ENCODE assay signal across 1 cellular context in the genomic region with DNA sequence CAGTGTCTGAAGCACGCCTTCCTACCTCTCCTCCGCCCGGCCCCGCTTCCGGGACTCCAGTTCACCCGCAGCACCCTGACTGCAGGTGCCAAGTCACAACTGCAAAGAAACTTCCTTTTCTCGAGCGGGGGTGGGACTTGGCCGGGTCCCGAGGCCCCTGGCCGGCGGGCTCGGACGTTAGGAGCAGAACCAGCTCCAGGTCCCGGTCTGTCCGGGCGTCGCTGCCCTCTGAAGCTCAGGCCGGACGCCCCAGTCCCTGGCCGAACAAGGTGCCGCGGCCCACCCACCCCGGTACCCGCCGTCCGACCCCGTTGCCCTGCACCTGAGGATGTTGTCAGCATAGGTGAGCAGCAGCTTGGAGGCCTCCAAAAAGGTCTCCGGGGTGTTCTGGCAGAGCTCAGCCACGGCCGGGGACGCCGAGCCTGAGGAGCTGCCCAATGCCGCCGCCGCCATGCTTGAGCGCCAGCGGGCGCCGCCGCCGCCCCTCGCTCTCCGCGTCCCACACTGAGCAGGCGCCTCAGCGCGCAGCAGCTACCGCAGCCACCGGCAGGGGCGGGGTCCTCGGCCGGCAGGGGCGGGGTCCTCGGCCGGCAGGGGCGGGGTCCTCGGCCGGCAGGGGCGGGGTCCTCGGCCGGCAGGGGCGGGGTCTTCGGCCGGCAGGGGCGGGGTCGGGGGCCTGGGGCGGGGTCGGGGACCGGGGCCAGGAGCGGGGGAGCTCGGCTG.
TF ChIP-seq lines count a peak whose summit lies in the region.

A gene with protein sequence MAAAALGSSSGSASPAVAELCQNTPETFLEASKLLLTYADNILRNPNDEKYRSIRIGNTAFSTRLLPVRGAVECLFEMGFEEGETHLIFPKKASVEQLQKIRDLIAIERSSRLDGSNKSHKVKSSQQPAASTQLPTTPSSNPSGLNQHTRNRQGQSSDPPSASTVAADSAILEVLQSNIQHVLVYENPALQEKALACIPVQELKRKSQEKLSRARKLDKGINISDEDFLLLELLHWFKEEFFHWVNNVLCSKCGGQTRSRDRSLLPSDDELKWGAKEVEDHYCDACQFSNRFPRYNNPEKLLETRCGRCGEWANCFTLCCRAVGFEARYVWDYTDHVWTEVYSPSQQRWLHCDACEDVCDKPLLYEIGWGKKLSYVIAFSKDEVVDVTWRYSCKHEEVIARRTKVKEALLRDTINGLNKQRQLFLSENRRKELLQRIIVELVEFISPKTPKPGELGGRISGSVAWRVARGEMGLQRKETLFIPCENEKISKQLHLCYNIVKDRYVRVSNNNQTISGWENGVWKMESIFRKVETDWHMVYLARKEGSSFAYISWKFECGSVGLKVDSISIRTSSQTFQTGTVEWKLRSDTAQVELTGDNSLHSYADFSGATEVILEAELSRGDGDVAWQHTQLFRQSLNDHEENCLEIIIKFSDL (minus strand): TSS at position 506 of the 723 bp plus-strand sequence. CDS start 53 bp downstream, at position 453.

TF ChIP-seq in HepG2, 621 proteins besides CTCF, POLR2A, EP300 and RAD21 (continued from another document and continues in another):
- TF ChIP-seq, protein P1, sequence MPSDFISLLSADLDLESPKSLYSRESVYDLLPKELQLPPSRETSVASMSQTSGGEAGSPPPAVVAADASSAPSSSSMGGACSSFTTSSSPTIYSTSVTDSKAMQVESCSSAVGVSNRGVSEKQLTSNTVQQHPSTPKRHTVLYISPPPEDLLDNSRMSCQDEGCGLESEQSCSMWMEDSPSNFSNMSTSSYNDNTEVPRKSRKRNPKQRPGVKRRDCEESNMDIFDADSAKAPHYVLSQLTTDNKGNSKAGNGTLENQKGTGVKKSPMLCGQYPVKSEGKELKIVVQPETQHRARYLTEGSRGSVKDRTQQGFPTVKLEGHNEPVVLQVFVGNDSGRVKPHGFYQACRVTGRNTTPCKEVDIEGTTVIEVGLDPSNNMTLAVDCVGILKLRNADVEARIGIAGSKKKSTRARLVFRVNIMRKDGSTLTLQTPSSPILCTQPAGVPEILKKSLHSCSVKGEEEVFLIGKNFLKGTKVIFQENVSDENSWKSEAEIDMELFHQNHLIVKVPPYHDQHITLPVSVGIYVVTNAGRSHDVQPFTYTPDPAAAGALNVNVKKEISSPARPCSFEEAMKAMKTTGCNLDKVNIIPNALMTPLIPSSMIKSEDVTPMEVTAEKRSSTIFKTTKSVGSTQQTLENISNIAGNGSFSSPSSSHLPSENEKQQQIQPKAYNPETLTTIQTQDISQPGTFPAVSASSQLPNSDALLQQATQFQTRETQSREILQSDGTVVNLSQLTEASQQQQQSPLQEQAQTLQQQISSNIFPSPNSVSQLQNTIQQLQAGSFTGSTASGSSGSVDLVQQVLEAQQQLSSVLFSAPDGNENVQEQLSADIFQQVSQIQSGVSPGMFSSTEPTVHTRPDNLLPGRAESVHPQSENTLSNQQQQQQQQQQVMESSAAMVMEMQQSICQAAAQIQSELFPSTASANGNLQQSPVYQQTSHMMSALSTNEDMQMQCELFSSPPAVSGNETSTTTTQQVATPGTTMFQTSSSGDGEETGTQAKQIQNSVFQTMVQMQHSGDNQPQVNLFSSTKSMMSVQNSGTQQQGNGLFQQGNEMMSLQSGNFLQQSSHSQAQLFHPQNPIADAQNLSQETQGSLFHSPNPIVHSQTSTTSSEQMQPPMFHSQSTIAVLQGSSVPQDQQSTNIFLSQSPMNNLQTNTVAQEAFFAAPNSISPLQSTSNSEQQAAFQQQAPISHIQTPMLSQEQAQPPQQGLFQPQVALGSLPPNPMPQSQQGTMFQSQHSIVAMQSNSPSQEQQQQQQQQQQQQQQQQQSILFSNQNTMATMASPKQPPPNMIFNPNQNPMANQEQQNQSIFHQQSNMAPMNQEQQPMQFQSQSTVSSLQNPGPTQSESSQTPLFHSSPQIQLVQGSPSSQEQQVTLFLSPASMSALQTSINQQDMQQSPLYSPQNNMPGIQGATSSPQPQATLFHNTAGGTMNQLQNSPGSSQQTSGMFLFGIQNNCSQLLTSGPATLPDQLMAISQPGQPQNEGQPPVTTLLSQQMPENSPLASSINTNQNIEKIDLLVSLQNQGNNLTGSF (CRISPR knock-in tag; IDR thresholded peaks at IDR 0.05), result peak; percentile 81
- TF ChIP-seq ZSCAN25 (CRISPR knock-in tag; IDR thresholded peaks at IDR 0.05) (no peak), ZNF326 (CRISPR knock-in tag; IDR thresholded peaks at IDR 0.05; ENCODE audit: borderline replicate concordance) (no peak), ONECUT2 (CRISPR knock-in tag; IDR thresholded peaks at IDR 0.05) (no peak), ELF1 (CRISPR knock-in tag; IDR thresholded peaks at IDR 0.05) (peak; percentile 85), TFAP4 (IDR thresholded peaks at IDR 0.05; ENCODE audit: borderline replicate concordance, low read depth) (no peak), HMGXB3 (CRISPR knock-in tag; IDR thresholded peaks at IDR 0.05; ENCODE audit: borderline replicate concordance) (no peak), PHF5A (CRISPR knock-in tag; IDR thresholded peaks at IDR 0.05; ENCODE audit: low read depth, unreplicated experiment) (no peak), ZNF737 (CRISPR knock-in tag; IDR thresholded peaks at IDR 0.05; ENCODE audit: borderline replicate concordance) (no peak), ZNF10 (CRISPR knock-in tag; IDR thresholded peaks at IDR 0.05; ENCODE audit: borderline replicate concordance, low read depth) (no peak), PAWR (CRISPR knock-in tag; IDR thresholded peaks at IDR 0.05; ENCODE audit: borderline replicate concordance) (no peak), ZNF234 (CRISPR knock-in tag; conservative IDR thresholded peaks at IDR 0.05) (no peak), ARHGAP35 (CRISPR knock-in tag; IDR thresholded peaks at IDR 0.05; ENCODE audit: borderline replicate concordance) (peak; percentile 77; the same call in 1 of the 2 replicates), SRY (CRISPR knock-in tag; IDR thresholded peaks at IDR 0.05) (0 out of 2 replicates have a peak, but pooled peaks have one; percentile 39), RXRB (CRISPR knock-in tag; IDR thresholded peaks at IDR 0.05; ENCODE audit: borderline replicate concordance) (no peak; the same call in 1 of the 2 replicates), MEIS2 (CRISPR knock-in tag; IDR thresholded peaks at IDR 0.05) (peak; percentile 36; the same call in 1 of the 2 replicates), HNRNPK (IDR thresholded peaks at IDR 0.05; ENCODE audit: low read depth, low read length, poor library complexity, severe bottlenecking) (no peak), MAZ (IDR thresholded peaks at IDR 0.05; ENCODE audit: borderline replicate concordance, low read depth, low read length) (no peak), MAZ (CRISPR knock-in tag; IDR thresholded peaks at IDR 0.05; ENCODE audit: low read depth) (peak; percentile 48; the same call in 1 of the 2 replicates), ZNF260 (CRISPR knock-in tag; IDR thresholded peaks at IDR 0.05; ENCODE audit: borderline replicate concordance, low read depth) (no peak), SIN3B (IDR thresholded peaks at IDR 0.05; ENCODE audit: low read length) (no peak), DPF2 (CRISPR knock-in tag; IDR thresholded peaks at IDR 0.05; ENCODE audit: borderline replicate concordance, low read depth) (no peak), CBX2 (IDR thresholded peaks at IDR 0.05; ENCODE audit: low read depth, low read length) (no peak), CBX2 (CRISPR knock-in tag; IDR thresholded peaks at IDR 0.05; ENCODE audit: low read depth) (no peak), HOXD1 (CRISPR knock-in tag; IDR thresholded peaks at IDR 0.05) (peak; percentile 55), GLI4 (CRISPR knock-in tag; IDR thresholded peaks at IDR 0.05; ENCODE audit: borderline replicate concordance) (no peak), ZNF552 (CRISPR knock-in tag; IDR thresholded peaks at IDR 0.05; ENCODE audit: borderline replicate concordance) (no peak), SMYD3 (CRISPR knock-in tag; IDR thresholded peaks at IDR 0.05) (no peak), ZNF430 (CRISPR knock-in tag; IDR thresholded peaks at IDR 0.05) (0 out of 2 replicates have a peak, but pooled peaks have one; percentile 62), ZBTB25 (CRISPR knock-in tag; IDR thresholded peaks at IDR 0.05) (no peak), ZNF598 (CRISPR knock-in tag; IDR thresholded peaks at IDR 0.05; ENCODE audit: borderline replicate concordance) (no peak), ETV5 (CRISPR knock-in tag; IDR thresholded peaks at IDR 0.05; ENCODE audit: borderline replicate concordance) (peak; percentile 51; the same call in 1 of the 2 replicates), PHB2 (IDR thresholded peaks at IDR 0.05; ENCODE audit: partially characterized antibody) (no peak), YY1 (IDR thresholded peaks at IDR 0.05; ENCODE audit: insufficient read depth, insufficient replicate concordance, low read depth, low read length) (peak; percentile 91)
- TF ChIP-seq, protein P2, sequence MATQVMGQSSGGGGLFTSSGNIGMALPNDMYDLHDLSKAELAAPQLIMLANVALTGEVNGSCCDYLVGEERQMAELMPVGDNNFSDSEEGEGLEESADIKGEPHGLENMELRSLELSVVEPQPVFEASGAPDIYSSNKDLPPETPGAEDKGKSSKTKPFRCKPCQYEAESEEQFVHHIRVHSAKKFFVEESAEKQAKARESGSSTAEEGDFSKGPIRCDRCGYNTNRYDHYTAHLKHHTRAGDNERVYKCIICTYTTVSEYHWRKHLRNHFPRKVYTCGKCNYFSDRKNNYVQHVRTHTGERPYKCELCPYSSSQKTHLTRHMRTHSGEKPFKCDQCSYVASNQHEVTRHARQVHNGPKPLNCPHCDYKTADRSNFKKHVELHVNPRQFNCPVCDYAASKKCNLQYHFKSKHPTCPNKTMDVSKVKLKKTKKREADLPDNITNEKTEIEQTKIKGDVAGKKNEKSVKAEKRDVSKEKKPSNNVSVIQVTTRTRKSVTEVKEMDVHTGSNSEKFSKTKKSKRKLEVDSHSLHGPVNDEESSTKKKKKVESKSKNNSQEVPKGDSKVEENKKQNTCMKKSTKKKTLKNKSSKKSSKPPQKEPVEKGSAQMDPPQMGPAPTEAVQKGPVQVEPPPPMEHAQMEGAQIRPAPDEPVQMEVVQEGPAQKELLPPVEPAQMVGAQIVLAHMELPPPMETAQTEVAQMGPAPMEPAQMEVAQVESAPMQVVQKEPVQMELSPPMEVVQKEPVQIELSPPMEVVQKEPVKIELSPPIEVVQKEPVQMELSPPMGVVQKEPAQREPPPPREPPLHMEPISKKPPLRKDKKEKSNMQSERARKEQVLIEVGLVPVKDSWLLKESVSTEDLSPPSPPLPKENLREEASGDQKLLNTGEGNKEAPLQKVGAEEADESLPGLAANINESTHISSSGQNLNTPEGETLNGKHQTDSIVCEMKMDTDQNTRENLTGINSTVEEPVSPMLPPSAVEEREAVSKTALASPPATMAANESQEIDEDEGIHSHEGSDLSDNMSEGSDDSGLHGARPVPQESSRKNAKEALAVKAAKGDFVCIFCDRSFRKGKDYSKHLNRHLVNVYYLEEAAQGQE (IDR thresholded peaks at IDR 0.05; ENCODE audit: borderline replicate concordance in 1 of 2, low read depth in 1 of 2, low read length in 2 of 2), result peak in 1 of 2 experiments; percentile 41; a peak in 1 of 4 replicates
